18 cellular contexts compared by ENCODE assay signal in genomic region chr12:70798016-70798768, GRCh38.
"Had no signal": no experiment of that assay in that cellular context is flagged by ENCODE, and none has a peak within 500 bp of the region (broad histone marks: within the 10 kb centered on the region; RNA-seq: fewer than 3 reads in every experiment).

No MANE protein-coding gene starts in this region.

- H3K4me3 ChIP-seq: ascending aorta, tibial artery had no signal

- H3K36me3 ChIP-seq: ascending aorta, tibial artery had no signal

- H3K27me3 ChIP-seq: ascending aorta, tibial artery had no signal

- ATAC-seq: activated CD4-positive, CD25-positive, alpha-beta regulatory T cell treated with anti-CD3 and anti-CD28 coated beads, Interleukin-2, amount 50 U/mL, for 24 hours; activated CD8-positive, alpha-beta memory T cell treated with anti-CD3 and anti-CD28 coated beads, Interleukin-2, amount 10 ng/mL, durations not matched to agents 7 days and 5 days; activated CD8-positive, alpha-beta T cell treated with anti-CD3 and anti-CD28 coated beads for 36 hours; natural killer cell; stimulated activated naive CD8-positive, alpha-beta T cell treated with anti-CD3 and anti-CD28 coated beads, Interleukin-15, Interleukin-2, amounts not matched to agents 100 U/mL and 50 U/mL, for 24 hours had no signal

- H3K9me3 ChIP-seq: ascending aorta, tibial artery had no signal

- DNase-seq: activated CD4-positive, alpha-beta T cell treated with anti-CD3 and anti-CD28 coated beads, Interleukin-2, amount 10 ng/mL, durations not matched to agents 7 days and 5 days; activated CD8-positive, alpha-beta memory T cell treated with anti-CD3 and anti-CD28 coated beads, Interleukin-2, amount 10 ng/mL, durations not matched to agents 7 days and 5 days; activated CD8-positive, alpha-beta T cell treated with anti-CD3 and anti-CD28 coated beads for 36 hours; activated gamma-delta T cell treated with Interleukin-2 at 50 U/mL for 16 hours; activated T-cell treated with anti-CD3 and anti-CD28 coated beads for 4 hours; cortex of kidney; glutamatergic neuron; hippocampal formation; kidney glomerular epithelial cell; midbrain; natural killer cell; retina; stimulated activated CD4-positive, alpha-beta T cell treated with anti-CD3 and anti-CD28 coated beads, Interleukin-12 subunit alpha, Interleukin-12 subunit beta, amount 100 ng/mL, for 4 hours; stimulated activated CD4-positive, alpha-beta T cell treated with anti-CD3 and anti-CD28 coated beads, Interleukin-4, amount 100 ng/mL, for 4 hours; stimulated activated naive CD8-positive, alpha-beta T cell treated with anti-CD3 and anti-CD28 coated beads, Interleukin-15, Interleukin-2, amounts not matched to agents 100 U/mL and 50 U/mL, for 24 hours; tibial artery had no signal
